28 cellular contexts compared by ENCODE assay signal in the genomic region with DNA sequence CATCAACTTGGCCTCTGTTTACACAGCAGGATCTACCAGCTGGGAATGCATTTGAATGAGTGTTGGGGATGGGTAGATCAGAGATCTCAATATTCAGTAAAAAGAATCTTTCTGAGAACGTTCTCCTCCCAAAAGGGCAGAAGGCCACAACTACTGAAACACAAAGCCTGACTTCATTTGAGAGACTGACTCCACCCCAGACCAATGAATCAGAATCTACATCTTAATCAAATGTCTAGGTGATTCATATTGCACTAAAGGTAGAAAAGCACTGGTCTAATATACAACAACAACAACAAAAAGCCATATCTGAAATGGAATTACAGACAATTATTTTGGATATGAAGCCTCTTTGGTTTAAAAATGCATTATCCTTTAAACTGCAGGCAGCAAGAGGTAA.
A peak's percentile ranks its signal among the peaks of the same experiment; 100 is the strongest.
DNase-seq lines count a peak whose midpoint lies in the region; ATAC-seq and TF ChIP-seq lines count a peak whose summit lies in the region.
"Had no signal": no experiment of that assay in that cellular context is flagged by ENCODE, and none has a peak within 500 bp of the region (broad histone marks: within the 10 kb centered on the region; RNA-seq: fewer than 3 reads in every experiment).

No MANE protein-coding gene starts in this region.

- H3K4me1 ChIP-seq in foreskin keratinocyte: peaks cover 13% of the 10 kb centered on the region
- H3K4me1 ChIP-seq: ascending aorta, testis had no signal

- H3K27me3 Mint-ChIP-seq in activated naive CD8-positive, alpha-beta T cell: no peaks in the 10 kb centered on the region
- H3K27me3 Mint-ChIP-seq in activated naive CD8-positive, alpha-beta T cell treated with anti-CD3 and anti-CD28 coated beads for 36 hours: no peaks in the 10 kb centered on the region
- H3K27me3 Mint-ChIP-seq: activated CD4-positive, alpha-beta memory T cell treated with anti-CD3 and anti-CD28 coated beads, Interleukin-2, amount 10 ng/mL, durations not matched to agents 7 days and 5 days; activated naive CD8-positive, alpha-beta T cell treated with anti-CD3 and anti-CD28 coated beads, Interleukin-2, amount 10 ng/mL, durations not matched to agents 7 days and 5 days; CD4-positive, alpha-beta T cell; effector memory CD8-positive, alpha-beta T cell; natural killer cell treated with Interleukin-12 subunit alpha and Interleukin-12 subunit beta and Interleukin-15 and Interleukin-18, amount 100 ng/mL, for 72 hours had no signal

- H3K4me3 Mint-ChIP-seq in activated naive CD8-positive, alpha-beta T cell: no peak overlapping the region
- H3K4me3 Mint-ChIP-seq in activated naive CD8-positive, alpha-beta T cell treated with anti-CD3 and anti-CD28 coated beads for 36 hours: no peak overlapping the region
- H3K4me3 Mint-ChIP-seq: activated CD4-positive, alpha-beta memory T cell treated with anti-CD3 and anti-CD28 coated beads, Interleukin-2, amount 10 ng/mL, durations not matched to agents 7 days and 5 days; activated naive CD8-positive, alpha-beta T cell treated with anti-CD3 and anti-CD28 coated beads, Interleukin-2, amount 10 ng/mL, durations not matched to agents 7 days and 5 days; CD4-positive, alpha-beta T cell; effector memory CD8-positive, alpha-beta T cell; natural killer cell treated with Interleukin-12 subunit alpha and Interleukin-12 subunit beta and Interleukin-15 and Interleukin-18, amount 100 ng/mL, for 72 hours had no signal

- no peak for DNase-seq in activated naive CD8-positive, alpha-beta T cell treated with anti-CD3 and anti-CD28 coated beads for 36 hours
- DNase-seq in foreskin keratinocyte: peak; percentile 50 to 72
- no peak for DNase-seq in NCI-H1105 (lab: John Stamatoyannopoulos, UW)
- no peak for DNase-seq in GM10266 (ENCODE audit: extremely low spot score)
- DNase-seq: activated CD4-positive, alpha-beta memory T cell treated with anti-CD3 and anti-CD28 coated beads, Interleukin-2, amount 10 ng/mL, durations not matched to agents 7 days and 5 days; activated CD4-positive, CD25-positive, alpha-beta regulatory T cell treated with anti-CD3 and anti-CD28 coated beads, Interleukin-2, amount 50 U/mL, for 72 hours; activated CD8-positive, alpha-beta memory T cell treated with anti-CD3 and anti-CD28 coated beads, Interleukin-2, amount 50 U/mL, for 4 hours; activated naive CD8-positive, alpha-beta T cell treated with anti-CD3 and anti-CD28 coated beads, Interleukin-2, amount 10 ng/mL, durations not matched to agents 7 days and 5 days; caudate nucleus; CD4-positive, alpha-beta T cell; cortex of kidney; effector memory CD8-positive, alpha-beta T cell; H7; left colon; MV-4-11; NCI-H1436 treated with DMSO at 0.1 percent for 48 hours; NCI-H2081 treated with DMSO at 0.1 percent for 48 hours; NCI-H226; NCI-H526 treated with DMSO at 0.1 percent for 48 hours; NK-92 treated with Interleukin-12 subunit alpha and Interleukin-12 subunit beta, amount 100 ng/mL, for 24 hours; stimulated activated naive CD4-positive, alpha-beta T cell treated with Interleukin-2 at 50 U/mL for 16 hours; testis had no signal

- no peaks in the 10 kb centered on the region for H3K27me3 ChIP-seq in foreskin keratinocyte
- H3K27me3 ChIP-seq: ascending aorta, testis had no signal

- TF ChIP-seq CTCF in VCaP (conservative IDR thresholded peaks at IDR 0.05) (no peak), foreskin keratinocyte (conservative IDR thresholded peaks at IDR 0.05) (no peak), GM10266 (IDR thresholded peaks at IDR 0.05; ENCODE audit: control insufficient read depth, insufficient read depth, low read depth, missing control alignments) (no peak)

- H3K4me1 Mint-ChIP-seq in activated naive CD8-positive, alpha-beta T cell (ENCODE audit: low read depth): peaks cover 9% of the 10 kb centered on the region
- H3K4me1 Mint-ChIP-seq in activated naive CD8-positive, alpha-beta T cell treated with anti-CD3 and anti-CD28 coated beads for 36 hours: peaks cover 13% of the 10 kb centered on the region
- H3K4me1 Mint-ChIP-seq: activated CD4-positive, alpha-beta memory T cell treated with anti-CD3 and anti-CD28 coated beads, Interleukin-2, amount 10 ng/mL, durations not matched to agents 7 days and 5 days; activated naive CD8-positive, alpha-beta T cell treated with anti-CD3 and anti-CD28 coated beads, Interleukin-2, amount 10 ng/mL, durations not matched to agents 7 days and 5 days had no signal

- ATAC-seq in foreskin keratinocyte: peak; percentile 94
- ATAC-seq in HG03571 (IDR thresholded peaks at IDR 0.05; ENCODE audit: unreplicated experiment): no peak
- ATAC-seq: effector memory CD8-positive, alpha-beta T cell; HepG2; left colon had no signal

- H3K27ac ChIP-seq in VCaP (peak overlapping the region; percentile 57), foreskin keratinocyte (peak overlapping the region; percentile 81)
- H3K27ac ChIP-seq: ascending aorta, testis had no signal

- H3K27ac Mint-ChIP-seq in activated naive CD8-positive, alpha-beta T cell: peak overlapping the region; percentile 16
- no peak overlapping the region for H3K27ac Mint-ChIP-seq in activated naive CD8-positive, alpha-beta T cell treated with anti-CD3 and anti-CD28 coated beads for 36 hours
- H3K27ac Mint-ChIP-seq: activated CD4-positive, alpha-beta memory T cell treated with anti-CD3 and anti-CD28 coated beads, Interleukin-2, amount 10 ng/mL, durations not matched to agents 7 days and 5 days; activated naive CD8-positive, alpha-beta T cell treated with anti-CD3 and anti-CD28 coated beads, Interleukin-2, amount 10 ng/mL, durations not matched to agents 7 days and 5 days; CD4-positive, alpha-beta T cell; natural killer cell treated with Interleukin-12 subunit alpha and Interleukin-12 subunit beta and Interleukin-15 and Interleukin-18, amount 100 ng/mL, for 72 hours had no signal

- peaks cover 3% of the 10 kb centered on the region for H3K36me3 Mint-ChIP-seq in activated naive CD8-positive, alpha-beta T cell
- peaks cover 5% of the 10 kb centered on the region for H3K36me3 Mint-ChIP-seq in activated naive CD8-positive, alpha-beta T cell treated with anti-CD3 and anti-CD28 coated beads for 36 hours
- H3K36me3 Mint-ChIP-seq: activated naive CD8-positive, alpha-beta T cell treated with anti-CD3 and anti-CD28 coated beads, Interleukin-2, amount 10 ng/mL, durations not matched to agents 7 days and 5 days; natural killer cell treated with Interleukin-12 subunit alpha and Interleukin-12 subunit beta and Interleukin-15 and Interleukin-18, amount 100 ng/mL, for 72 hours had no signal

- H3K9me3 Mint-ChIP-seq in activated naive CD8-positive, alpha-beta T cell (ENCODE audit: low read depth): no peaks in the 10 kb centered on the region
- H3K9me3 Mint-ChIP-seq in activated naive CD8-positive, alpha-beta T cell treated with anti-CD3 and anti-CD28 coated beads for 36 hours: no peaks in the 10 kb centered on the region
- H3K9me3 Mint-ChIP-seq: activated CD4-positive, alpha-beta memory T cell treated with anti-CD3 and anti-CD28 coated beads, Interleukin-2, amount 10 ng/mL, durations not matched to agents 7 days and 5 days; CD4-positive, alpha-beta T cell; effector memory CD8-positive, alpha-beta T cell; natural killer cell treated with Interleukin-12 subunit alpha and Interleukin-12 subunit beta and Interleukin-15 and Interleukin-18, amount 100 ng/mL, for 72 hours had no signal

Comparison
In these comparisons a context has a peak if more than half of its experiments do, and no peak if none do; other contexts are left out.
1. DNase-seq: peak in foreskin keratinocyte (2 of 2); none in activated naive CD8-positive, alpha-beta T cell treated with anti-CD3 and anti-CD28 coated beads for 36 hours (single experiment), NCI-H1105 (single experiment) and GM10266 (single experiment).